ENCODE assay signal across 12 cellular contexts in genomic region chr15:66233487-66234415, GRCh38. TPM values are rescaled to one million over a fixed set of nuclear protein-coding genes. Genes with fewer than 3 reads are reported as not detected.
DNase-seq lines count a peak whose midpoint lies in the region; ATAC-seq and TF ChIP-seq lines count a peak whose summit lies in the region.
"Had no signal": no experiment of that assay in that cellular context is flagged by ENCODE, and none has a peak within 500 bp of the region (broad histone marks: within the 10 kb centered on the region; RNA-seq: fewer than 3 reads in every experiment).

No MANE protein-coding gene starts in this region.

- no peaks in the 10 kb centered on the region for H3K36me3 ChIP-seq in OCI-LY7 (ENCODE audit: insufficient read depth, low read length)
- no peaks in the 10 kb centered on the region for H3K36me3 ChIP-seq in ascending aorta
- H3K36me3 ChIP-seq: Peyer's patch had no signal

- TF ChIP-seq CTCF in GM12875 (IDR thresholded peaks at IDR 0.05; ENCODE audit: borderline replicate concordance, insufficient read depth, low read depth, low read length) (peak; percentile 52; the same call in 1 of the 2 replicates), OCI-LY7 (conservative IDR thresholded peaks at IDR 0.05; ENCODE audit: low read length) (peak; percentile 67), ascending aorta (IDR thresholded peaks at IDR 0.05) (no peak)

- no peak overlapping the region for H3K27ac ChIP-seq in OCI-LY7 (ENCODE audit: low read depth, low read length, poor library complexity, severe bottlenecking)
- H3K27ac ChIP-seq in ascending aorta: no peak overlapping the region
- H3K27ac ChIP-seq: Peyer's patch had no signal

- peaks cover 15% of the 10 kb centered on the region for H3K4me1 ChIP-seq in OCI-LY7 (ENCODE audit: insufficient read depth, low read length, poor library complexity, severe bottlenecking)
- no peaks in the 10 kb centered on the region for H3K4me1 ChIP-seq in ascending aorta
- H3K4me1 ChIP-seq: Peyer's patch had no signal

- no peaks in the 10 kb centered on the region for H3K79me2 ChIP-seq in OCI-LY7 (ENCODE audit: insufficient read depth, low read depth, low read length)

- POLR2A ChIA-PET in OCI-LY7 (lab: Charles Lee): no interaction called here

- in situ Hi-C loops in Caki2 (cut with HindIII; ENCODE audit: low pct_unique_long_range_greater_than_20kb, low sequenced_read_pairs): no loop called here

- DNase-seq in Caki2 (ENCODE audit: low read depth) (peak; percentile 52), OCI-LY7 (ENCODE audit: low spot score) (peak; percentile 33), fibroblast of the conjunctiva (ENCODE audit: low read depth) (peak; percentile 40), NCI-H128 (lab: John Stamatoyannopoulos, UW; ENCODE audit: unreplicated experiment) (no peak), ascending aorta (ENCODE audit: low spot score in 2 of 2) (no peak)
- DNase-seq: activated CD4-positive, alpha-beta T cell treated with anti-CD3 and anti-CD28 coated beads, Interleukin-2, amount 10 ng/mL, durations not matched to agents 7 days and 5 days; GDM1; left colon; Peyer's patch had no signal

- no peaks in the 10 kb centered on the region for H4K20me1 ChIP-seq in OCI-LY7 (ENCODE audit: insufficient read depth, low read length)

- no peak for ATAC-seq in HG03378 (IDR thresholded peaks at IDR 0.05; ENCODE audit: unreplicated experiment)
- ATAC-seq in HG03439 (IDR thresholded peaks at IDR 0.05; ENCODE audit: unreplicated experiment): no peak
- ATAC-seq: left colon had no signal

- no peaks in the 10 kb centered on the region for H3K9me2 ChIP-seq in OCI-LY7 (ENCODE audit: insufficient read depth, low read length)

- CTCF ChIA-PET in OCI-LY7 (lab: Charles Lee; ENCODE audit: unreplicated experiment): no interaction called here

- no peaks in the 10 kb centered on the region for H3K27me3 ChIP-seq in ascending aorta
- H3K27me3 ChIP-seq: Peyer's patch had no signal

- H3K4me3 ChIP-seq in GM12875 (ENCODE audit: low read depth, low read length) (no peak overlapping the region), OCI-LY7 (ENCODE audit: low read depth, low read length, poor library complexity, severe bottlenecking) (no peak overlapping the region), ascending aorta (no peak overlapping the region)
- H3K4me3 ChIP-seq: Peyer's patch had no signal

- no peak overlapping the region for H3K4me2 ChIP-seq in OCI-LY7 (ENCODE audit: low read length)

- BruUV-seq in OCI-LY7 (replicated peaks; lab: Mats Ljungman, UMichigan): no TSS peak

- H3K9me3 ChIP-seq in OCI-LY7 (ENCODE audit: low read length): no peaks in the 10 kb centered on the region
- no peaks in the 10 kb centered on the region for H3K9me3 ChIP-seq in ascending aorta
- H3K9me3 ChIP-seq: Peyer's patch had no signal

- intact Hi-C loops in OCI-LY7 (cut with micrococcal nuclease; ENCODE audit: unreplicated experiment) (no loop called here), ascending aorta (cut with DNase I) (no loop called here)

- no peak overlapping the region for H2AFZ ChIP-seq in OCI-LY7 (ENCODE audit: low read length)

RNA-seq across cellular contexts. Expression of gene MEGF11, which starts 19.8 kb away (rescaled TPM):
- not detected in 2 replicates for total RNA-seq in Caki2 (2014; rRNA removed; shearing (Covaris generic); ENCODE audit: low replicate concordance)
- total RNA-seq in OCI-LY7 (2014; rRNA removed; shearing (Covaris generic)): 3.3 and 3.5 TPM in 2 replicates
- total RNA-seq in OCI-LY7 (2022) (6.8 and 9.1 TPM in 2 replicates), ascending aorta (not detected)
- total RNA-seq: activated CD4-positive, alpha-beta T cell treated with anti-CD3 and anti-CD28 coated beads, Interleukin-2, amount 10 ng/mL, durations not matched to agents 7 days and 5 days; left colon; Peyer's patch had no signal

RNA-seq across cellular contexts. Expression of gene DIS3L, which starts 59.6 kb away (rescaled TPM):
- 32.1 and 48.3 TPM in 2 replicates for total RNA-seq in Caki2 (2014; rRNA removed; shearing (Covaris generic); ENCODE audit: low replicate concordance)
- total RNA-seq in OCI-LY7 (2014; rRNA removed; shearing (Covaris generic)): 33.9 and 41.2 TPM in 2 replicates
- total RNA-seq in OCI-LY7 (2022) (57.8 and 67.6 TPM in 2 replicates), ascending aorta (10.3 TPM)

Comparison
In these comparisons a context has a peak if more than half of its experiments do, and no peak if none do; other contexts are left out.
1. DNase-seq: peak in Caki2 (single experiment), OCI-LY7 (single experiment) and fibroblast of the conjunctiva (single experiment); none in NCI-H128 (single experiment) and ascending aorta (0 of 2).
2. CTCF ChIP-seq: peak in GM12875 (single experiment) and OCI-LY7 (single experiment); none in ascending aorta (0 of 3).